In the genomic region with DNA sequence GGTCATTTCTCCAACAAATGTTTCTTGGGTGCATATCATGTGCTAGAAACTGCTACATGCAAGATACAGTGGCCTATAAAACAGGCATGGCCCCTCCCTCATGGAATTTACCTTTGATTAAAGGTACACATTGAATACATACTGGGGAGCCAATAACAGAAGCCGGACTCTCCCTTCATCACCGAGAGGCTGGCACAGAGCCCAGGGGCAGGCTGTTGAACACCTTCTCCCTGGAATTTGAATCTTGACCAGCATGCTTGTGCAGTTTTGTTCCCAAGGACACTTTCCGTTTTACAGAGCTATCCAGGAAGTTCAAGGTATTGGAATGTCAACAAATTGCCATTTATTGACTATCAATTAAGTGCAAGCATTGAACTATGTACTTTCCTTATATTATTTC, we compare ENCODE assay signal across 20 cellular contexts. TPM values are rescaled to one million over a fixed set of nuclear protein-coding genes. Genes with fewer than 3 reads are reported as not detected.
DNase-seq lines count a peak whose midpoint lies in the region; ATAC-seq, FAIRE-seq and TF ChIP-seq lines count a peak whose summit lies in the region.
"Had no signal": no experiment of that assay in that cellular context is flagged by ENCODE, and none has a peak within 500 bp of the region (broad histone marks: within the 10 kb centered on the region; RNA-seq: fewer than 3 reads in every experiment).

No MANE protein-coding gene starts in this region.

- no peak overlapping the region for H3K27ac Mint-ChIP-seq in CD14-positive monocyte
- H3K27ac Mint-ChIP-seq: H9 had no signal

- peaks cover 0 to 5% (median 1%) of the 10 kb centered on the region in 3 donors for H3K27me3 Mint-ChIP-seq in CD14-positive monocyte (ENCODE audit: low read depth in 3 of 3)

- WGBS in adrenal gland, 4 donors: 30 to 35% (median 32%) methylated on average over 3 of the region's 3 CpGs

- H3K36me3 Mint-ChIP-seq in CD14-positive monocyte: no peaks in the 10 kb centered on the region

- intact Hi-C loops in adrenal gland (cut with DNase I): no loop called here
- intact Hi-C loops in left colon (cut with DNase I, micrococcal nuclease): no loop called here
- intact Hi-C loops in CD14-positive monocyte (cut with micrococcal nuclease): no loop called here

- H3K4me3 ChIP-seq in adrenal gland: no peak overlapping the region
- H3K4me3 ChIP-seq: coronary artery, vagina had no signal

- TF ChIP-seq CTCF in adrenal gland (IDR thresholded peaks at IDR 0.05) (no peak), CD14-positive monocyte (IDR thresholded peaks at IDR 0.05) (no peak)

- no peaks in the 10 kb centered on the region for H3K4me1 Mint-ChIP-seq in CD14-positive monocyte

- peak overlapping the region in 1 of 5 donors; percentile 5 for H3K27ac ChIP-seq in adrenal gland
- H3K27ac ChIP-seq: coronary artery, RWPE1, vagina had no signal

- TF ChIP-seq POLR2A in adrenal gland (IDR thresholded peaks at IDR 0.05): no peak

- peak; percentile 21 for DNase-seq in HK-2 (ENCODE audit: unreplicated experiment)
- DNase-seq in adrenal gland: peak; percentile 12 to 62 (median 40)
- peak; percentile 91 to 94 for DNase-seq in left colon
- peak; percentile 64 for DNase-seq in renal cortical epithelial cell (ENCODE audit: low read depth)
- no peak for DNase-seq in CD14-positive monocyte (ENCODE audit: low spot score)
- DNase-seq in GM19239 (ENCODE audit: insufficient read length, low spot score): no peak
- DNase-seq: activated CD4-positive, alpha-beta T cell treated with anti-CD3 and anti-CD28 coated beads, Interleukin-2, amount 50 U/mL, for 1 hour; activated CD8-positive, alpha-beta memory T cell treated with anti-CD3 and anti-CD28 coated beads, Interleukin-2, amount 50 U/mL, for 48 hours; activated naive CD4-positive, alpha-beta T cell; H9; Karpas-422; NCI-H1417 treated with DMSO at 0.1 percent for 48 hours; NCI-H345; NK-92 treated with Interleukin-12 subunit alpha and Interleukin-12 subunit beta, amount 100 ng/mL, for 24 hours; occipital lobe had no signal

- H3K27me3 ChIP-seq in adrenal gland: no peaks in the 10 kb centered on the region
- H3K27me3 ChIP-seq: vagina had no signal

- FAIRE-seq in GM19239 (lab: Jason Lieb, UNC): no peak
- FAIRE-seq: endometrium had no signal

- no peaks in the 10 kb centered on the region for H3K9me3 ChIP-seq in adrenal gland (replicated peaks in 1 of 3)
- H3K9me3 ChIP-seq: vagina had no signal

- peaks cover 4 to 6% of the 10 kb centered on the region in 2 donors for H3K4me1 ChIP-seq in adrenal gland (replicated peaks in 1 of 2)
- H3K4me1 ChIP-seq: vagina had no signal

- ATAC-seq in left colon (peak; percentile 95), GM18517 (IDR thresholded peaks at IDR 0.05; ENCODE audit: unreplicated experiment) (no peak)

- no peak overlapping the region for H3K4me3 Mint-ChIP-seq in CD14-positive monocyte
- H3K4me3 Mint-ChIP-seq: H9 had no signal

- no peaks in the 10 kb centered on the region for H3K36me3 ChIP-seq in adrenal gland (replicated peaks in 1 of 2)
- H3K36me3 ChIP-seq: vagina had no signal

- H3K9me3 Mint-ChIP-seq in CD14-positive monocyte: peaks cover 0 to 1% (median 0%) of the 10 kb centered on the region in 7 donors

RNA-seq across cellular contexts. Expression of a gene that starts 33.2 kb away (rescaled TPM):
- total RNA-seq in adrenal gland (10 to 100 TPM in 2 of 8 donors, 1 to 10 TPM in 6; 2.8 to 14.3 (median 7.1) TPM), left colon (10 to 100 TPM; 76.0 to 92.4 TPM), renal cortical epithelial cell (2.3 and 62.4 TPM in 2 replicates)
- polyA plus RNA-seq in adrenal gland (1 to 10 TPM; 1.6 to 3.2 (median 2.1) TPM), CD14-positive monocyte (1 to 10 TPM in 1 of 2 donors, under 1 TPM in 1; 0.58 to 1.1 TPM)

Comparison
In these comparisons a context has a peak if more than half of its experiments do, and no peak if none do; other contexts are left out.
1. DNase-seq: peak in HK-2 (single experiment), adrenal gland (7 of 7), left colon (2 of 2) and renal cortical epithelial cell (single experiment); none in CD14-positive monocyte (single experiment) and GM19239 (single experiment).